ENCODE assay signal across 1 cellular context in the genomic region with DNA sequence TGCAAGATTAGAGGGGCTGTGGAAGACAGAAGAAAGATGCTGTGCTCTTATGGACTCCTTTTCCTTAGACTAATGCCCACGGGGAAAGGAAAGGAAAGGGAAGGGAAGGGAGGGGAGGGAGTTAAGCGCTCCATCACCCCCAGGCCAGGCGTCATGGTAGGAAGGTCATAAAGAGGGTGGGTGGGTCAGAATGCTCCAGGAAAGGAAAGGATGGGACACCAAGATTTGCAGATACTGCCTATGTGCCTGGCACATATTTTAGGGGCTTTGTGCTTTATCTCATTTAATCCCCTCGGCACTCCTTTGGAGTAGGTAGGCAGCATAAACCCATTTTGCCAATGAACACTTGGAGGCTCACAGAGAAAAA.
TF ChIP-seq lines count a peak whose summit lies in the region.

No MANE protein-coding gene starts in this region.

TF ChIP-seq in K562, 482 proteins besides CTCF, POLR2A, EP300 and RAD21 (continued from another document):
- TF ChIP-seq UBTF (IDR thresholded peaks at IDR 0.05; ENCODE audit: borderline replicate concordance in 1 of 2, low read depth in 2 of 2, low read length in 2 of 2) (no peak), CCAR2 (IDR thresholded peaks at IDR 0.05; ENCODE audit: low read depth, low read length) (no peak), GABPA (tag; conservative IDR thresholded peaks at IDR 0.05; ENCODE audit: low read depth) (no peak), CBFA2T3 (IDR thresholded peaks at IDR 0.05) (no peak), PKNOX1 (IDR thresholded peaks at IDR 0.05) (no peak), HNRNPK (IDR thresholded peaks at IDR 0.05; ENCODE audit: low read depth, low read length, poor library complexity, severe bottlenecking) (peak; percentile 46)
